ENCODE assay signal across 8 cellular contexts in the genomic region with DNA sequence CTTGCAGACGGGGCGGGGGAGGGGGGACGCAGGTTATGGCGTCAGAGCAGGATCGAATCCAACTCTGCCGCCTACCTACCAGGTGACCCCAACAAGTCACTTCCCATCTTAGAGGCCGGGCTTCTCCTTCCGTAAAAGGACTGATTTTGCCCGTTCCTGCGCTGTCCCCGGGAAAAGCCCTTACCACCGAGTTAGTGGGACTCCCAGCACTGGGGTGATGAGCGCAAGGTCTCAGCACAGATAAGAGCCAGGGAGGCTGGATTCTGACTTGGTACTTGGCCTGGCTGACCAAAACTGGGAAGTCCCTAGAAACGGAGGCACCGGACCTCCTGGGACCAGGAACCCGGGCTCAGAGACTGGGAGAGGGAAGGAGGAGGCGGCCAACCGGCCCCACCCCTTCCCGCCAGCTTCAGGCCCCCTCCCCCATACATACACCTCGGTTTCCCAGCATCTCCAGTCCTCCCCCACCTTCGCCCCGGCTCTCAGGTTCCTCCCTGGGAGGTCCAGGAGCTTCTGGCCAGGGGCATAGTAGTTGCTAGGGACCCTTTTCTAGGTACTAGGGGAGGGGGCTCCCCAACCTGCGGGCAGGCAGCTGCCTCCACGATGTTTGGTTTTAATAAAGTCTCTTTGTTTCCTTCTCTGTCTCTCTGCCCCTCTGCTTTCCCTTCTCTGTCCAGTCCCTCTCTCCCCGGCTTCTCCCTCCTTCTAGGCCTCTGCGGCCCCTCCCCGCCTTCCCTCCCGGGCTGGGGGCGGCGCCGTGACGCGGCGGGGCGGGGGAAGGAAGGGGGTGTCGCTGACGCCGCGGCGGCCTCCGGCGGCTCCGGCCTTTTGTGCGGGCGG. TPM values are rescaled to one million over a fixed set of nuclear protein-coding genes. Genes with fewer than 3 reads are reported as not detected.
A peak's percentile ranks its signal among the peaks of the same experiment; 100 is the strongest.
DNase-seq lines count a peak whose midpoint lies in the region; ATAC-seq, FAIRE-seq and TF ChIP-seq lines count a peak whose summit lies in the region.

TSS of gene GRAMD1A (plus strand) at position 826 of the 840 bp plus-strand sequence. CDS start 156 bp downstream, outside the sequence.

- H3K4me1 ChIP-seq in endothelial cell of umbilical vein (ENCODE audit: control insufficient read depth, extremely low read depth, insufficient read depth, low read length), result peaks cover 66% of the 10 kb centered on the region

- no peaks in the 10 kb centered on the region for H3K9me3 ChIP-seq in endothelial cell of umbilical vein (replicated peaks; ENCODE audit: control insufficient read depth, insufficient read depth, low read length)

- peaks cover 0 to 4% of the 10 kb centered on the region in 2 experiments for H3K36me3 ChIP-seq in endothelial cell of umbilical vein (ENCODE audit: control insufficient read depth in 2 of 2, extremely low read depth in 1 of 2, insufficient read depth in 2 of 2, low read length in 2 of 2)

- H4K20me1 ChIP-seq in endothelial cell of umbilical vein (replicated peaks; ENCODE audit: control insufficient read depth, extremely low read depth, insufficient read depth, low read length), result no peaks in the 10 kb centered on the region

- no peaks in the 10 kb centered on the region for H3K27me3 ChIP-seq in endothelial cell of umbilical vein (ENCODE audit: control insufficient read depth in 2 of 2, insufficient read depth in 2 of 2, low read length in 2 of 2)

- POLR2A ChIA-PET in endothelial cell of umbilical vein (lab: Charles Lee), result interaction anchor here (1.3 kb wide), 1 partner anchor 14 kb away, joined by 3 read pairs; no protein-coding TSS in a partner anchor

- peak within 1 kb of the TSS; percentile 75 to 91 (median 83) for H3K4me3 ChIP-seq in endothelial cell of umbilical vein (replicated peaks in 1 of 3; ENCODE audit: insufficient read depth in 1 of 3, low read depth in 1 of 3, low read length in 3 of 3)

- peaks cover 39% of the 10 kb centered on the region for H3K79me2 ChIP-seq in endothelial cell of umbilical vein (ENCODE audit: control insufficient read depth, insufficient read depth, low read length)

- peak; percentile 84 for TF ChIP-seq POLR2A in endothelial cell of umbilical vein (IDR thresholded peaks at IDR 0.05; ENCODE audit: low read depth, low read length)

- dilution Hi-C loops in endothelial cell of umbilical vein (cut with MboI; ENCODE audit: extremely low pct_ligation_motif_present, low sequenced_read_pairs), result no loop called here

- FAIRE-seq in endothelial cell of umbilical vein (lab: Jason Lieb, UNC), result peak; percentile 88

- no peaks in the 10 kb centered on the region for H3K9me1 ChIP-seq in endothelial cell of umbilical vein (replicated peaks; ENCODE audit: control insufficient read depth, extremely low read depth, insufficient read depth, low read length)

- CTCF ChIA-PET in endothelial cell of umbilical vein (lab: Charles Lee), result interaction anchor here (0.8 to 4.4 kb wide), 5 partner anchors 9 to 26 kb away, joined by 3 to 40 read pairs (median 7); no protein-coding TSS in a partner anchor

- BruUV-seq in endothelial cell of umbilical vein (replicated peaks; lab: Mats Ljungman, UMichigan), result TSS peak; percentile 76

- peak; percentile 97 for DNase-seq in AG08395 (ENCODE audit: low spot score)
- DNase-seq in NOMO-1 treated with DMSO at 0.1 percent for 48 hours (lab: John Stamatoyannopoulos, UW; ENCODE audit: unreplicated experiment), result peak; percentile 62
- DNase-seq in activated CD8-positive, alpha-beta memory T cell treated with anti-CD3 and anti-CD28 coated beads, Interleukin-2, amount 50 U/mL, for 48 hours, result peak; percentile 90
- DNase-seq in endothelial cell of umbilical vein (ENCODE audit: low read depth, low spot score), result peak; percentile 87
- peak; percentile 54 for DNase-seq in middle frontal gyrus (ENCODE audit: extremely low spot score, low spot score)
- DNase-seq in stimulated activated CD8-positive, alpha-beta memory T cell treated with anti-CD3 and anti-CD28 coated beads, Interleukin-2, amount 100 ng/mL, for 48 hours (ENCODE audit: low read depth in 2 of 2), result peak; percentile 73 to 78

- intact Hi-C loops in endothelial cell of umbilical vein (cut with micrococcal nuclease), result loop anchor here (1.0 to 10.0 kb wide), 3 partner anchors 26 to 75 kb away; partner anchors contain the start of gene ZNF30

- H3K9ac ChIP-seq in endothelial cell of umbilical vein (replicated peaks; ENCODE audit: extremely low read depth, insufficient read depth, low read length), result peak within 1 kb of the TSS; percentile 80

- peak within 1 kb of the TSS; percentile 88 for H3K4me2 ChIP-seq in endothelial cell of umbilical vein (ENCODE audit: insufficient read depth, low read length)

- H2AFZ ChIP-seq in endothelial cell of umbilical vein (ENCODE audit: low read depth, low read length), result peak within 1 kb of the TSS; percentile 48

- ATAC-seq in GM19023 (IDR thresholded peaks at IDR 0.05; ENCODE audit: unreplicated experiment) (peak; percentile 51), HG03571 (IDR thresholded peaks at IDR 0.05; ENCODE audit: unreplicated experiment) (peak; percentile 42)

- TF ChIP-seq CTCF in endothelial cell of umbilical vein (IDR thresholded peaks at IDR 0.05; ENCODE audit: extremely low read depth in 1 of 2, insufficient read depth in 1 of 2, low read depth in 1 of 2, low read length in 2 of 2), result no peak

- peak within 1 kb of the TSS; percentile 89 for H3K27ac ChIP-seq in endothelial cell of umbilical vein (ENCODE audit: insufficient read depth, low read depth, low read length)

TF ChIP-seq in endothelial cell of umbilical vein, 7 proteins besides CTCF, POLR2A, EP300 and RAD21:
- TF ChIP-seq FOS (IDR thresholded peaks at IDR 0.05; ENCODE audit: borderline replicate concordance, insufficient read depth, low read length), result no peak
- TF ChIP-seq GATA2 (IDR thresholded peaks at IDR 0.05; ENCODE audit: insufficient read depth, insufficient read length, low read depth, low read length), result no peak
- peak; percentile 55 for TF ChIP-seq POLR2AphosphoS5 (IDR thresholded peaks at IDR 0.05; ENCODE audit: insufficient read depth, low read depth, low read length)
- TF ChIP-seq, protein P1, sequence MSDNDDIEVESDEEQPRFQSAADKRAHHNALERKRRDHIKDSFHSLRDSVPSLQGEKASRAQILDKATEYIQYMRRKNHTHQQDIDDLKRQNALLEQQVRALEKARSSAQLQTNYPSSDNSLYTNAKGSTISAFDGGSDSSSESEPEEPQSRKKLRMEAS (IDR thresholded peaks at IDR 0.05; ENCODE audit: insufficient read depth, insufficient read length), result no peak
- no peak for TF ChIP-seq JUN (IDR thresholded peaks at IDR 0.05; ENCODE audit: borderline replicate concordance, insufficient read depth, insufficient read length, low read depth)
- no peak for TF ChIP-seq MYC (IDR thresholded peaks at IDR 0.05; ENCODE audit: low read depth, low read length)

RNA-seq across cellular contexts. Expression of gene GRAMD1A, which starts in this region (rescaled TPM):
- total RNA-seq in endothelial cell of umbilical vein, result 130 and 139 TPM in 2 replicates
- polyA plus RNA-seq in endothelial cell of umbilical vein, result 127 and 162 TPM in 2 replicates
- 104 and 137 TPM in 2 replicates for polyA plus RNA-seq in endothelial cell of umbilical vein (2011; cell fraction: cytosol; rRNA removed)
- polyA plus RNA-seq in endothelial cell of umbilical vein (2011; cell fraction: nucleus; rRNA removed), result 196 and 258 TPM in 2 replicates
- polyA plus RNA-seq in endothelial cell of umbilical vein (2012), result 73.2 and 107 TPM in 2 replicates
- 102 and 108 TPM in 2 replicates for polyA minus RNA-seq in endothelial cell of umbilical vein
- 30.2 TPM for polyA minus RNA-seq in endothelial cell of umbilical vein (2011; cell fraction: cytosol; rRNA and poly(A)+ RNA removed)
- 64.1 and 68.0 TPM in 2 replicates for polyA minus RNA-seq in endothelial cell of umbilical vein (2011; cell fraction: nucleus; rRNA and poly(A)+ RNA removed)

Comparison
In these comparisons a context has a peak if more than half of its experiments do, and no peak if none do; other contexts are left out.
1. Peak in every context shown above with its lines: DNase-seq, ATAC-seq, H3K4me3 ChIP-seq and H3K27ac ChIP-seq.